Comparison of ENCODE assay signal across 8 cellular contexts in genomic region chr20:3472105-3472504, GRCh38. TPM values are rescaled to one million over a fixed set of nuclear protein-coding genes. Genes with fewer than 3 reads are reported as not detected.
DNase-seq lines count a peak whose midpoint lies in the region; ATAC-seq and TF ChIP-seq lines count a peak whose summit lies in the region.

No MANE protein-coding gene starts in this region.

- H3K36me3 Mint-ChIP-seq in CD14-positive monocyte (peaks cover 2 to 6% of the 10 kb centered on the region in 2 donors), neural progenitor cell (peaks cover 4% of the 10 kb centered on the region)

- H3K9me3 ChIP-seq in MM.1S (replicated peaks; ENCODE audit: insufficient read depth, low read length), result no peaks in the 10 kb centered on the region
- no peaks in the 10 kb centered on the region for H3K9me3 ChIP-seq in ectodermal cell (ENCODE audit: control insufficient read depth, low read length)
- H3K9me3 ChIP-seq in neural progenitor cell (ENCODE audit: low read depth), result no peaks in the 10 kb centered on the region

- ATAC-seq in GM21737 (IDR thresholded peaks at IDR 0.05; ENCODE audit: unreplicated experiment), result no peak
- ATAC-seq in GM21825 (IDR thresholded peaks at IDR 0.05; ENCODE audit: unreplicated experiment), result no peak

- no peaks in the 10 kb centered on the region for H3F3A ChIP-seq in MM.1S (ENCODE audit: insufficient read depth, low read length)
- peaks cover 18% of the 10 kb centered on the region for H3F3A ChIP-seq in neural progenitor cell (ENCODE audit: low read depth)

- H3K36me3 ChIP-seq in MM.1S (replicated peaks; ENCODE audit: insufficient read depth, low read length), result no peaks in the 10 kb centered on the region
- no peaks in the 10 kb centered on the region for H3K36me3 ChIP-seq in ectodermal cell (ENCODE audit: control insufficient read depth, insufficient read depth, low read length)
- H3K36me3 ChIP-seq in neural progenitor cell, result no peaks in the 10 kb centered on the region

- H3K9me2 ChIP-seq in MM.1S (replicated peaks; ENCODE audit: insufficient read depth, low read length), result no peaks in the 10 kb centered on the region

- H3K79me2 ChIP-seq in MM.1S (ENCODE audit: low read length), result peaks cover 34% of the 10 kb centered on the region
- H3K79me2 ChIP-seq in neural progenitor cell (ENCODE audit: low read depth), result peaks cover 44% of the 10 kb centered on the region

- peak overlapping the region; percentile 93 to 99 for H3K4me3 Mint-ChIP-seq in CD14-positive monocyte
- H3K4me3 Mint-ChIP-seq in neural progenitor cell, result peak overlapping the region; percentile 98

- peak overlapping the region; percentile 97; the same call in 1 of the 2 replicates for H2AFZ ChIP-seq in MM.1S (ENCODE audit: low read length)
- no peak overlapping the region for H2AFZ ChIP-seq in neural progenitor cell (replicated peaks)

- WGBS in ectodermal cell, 2 experiments, result 93 to 96% methylated on average over 3 of the region's 3 CpGs

- H3K4me1 ChIP-seq in MM.1S (ENCODE audit: low read length) (peaks cover 11% of the 10 kb centered on the region), ectodermal cell (ENCODE audit: control insufficient read depth, insufficient read depth, low read length) (peaks cover 8% of the 10 kb centered on the region), neural progenitor cell (peaks cover 9% of the 10 kb centered on the region)

- no peak overlapping the region for H3K27ac ChIP-seq in MM.1S (ENCODE audit: low read length)
- H3K27ac ChIP-seq in ectodermal cell (ENCODE audit: insufficient read depth, low read depth, low read length, poor library complexity, severe bottlenecking), result no peak overlapping the region
- no peak overlapping the region for H3K27ac ChIP-seq in neural progenitor cell

- DNase-seq in CD14-positive monocyte (ENCODE audit: low spot score) (no peak), MM.1S (no peak), neural progenitor cell (ENCODE audit: low spot score) (no peak), AML-193 (lab: John Stamatoyannopoulos, UW) (no peak), retina (no peak)

- H3K9me3 Mint-ChIP-seq in CD14-positive monocyte, result no peaks in the 10 kb centered on the region
- H3K9me3 Mint-ChIP-seq in neural progenitor cell, result no peaks in the 10 kb centered on the region

- TF ChIP-seq CTCF in CD14-positive monocyte (IDR thresholded peaks at IDR 0.05) (no peak), MM.1S (IDR thresholded peaks at IDR 0.05; ENCODE audit: low read length) (no peak), neural progenitor cell (IDR thresholded peaks at IDR 0.05) (no peak)

- H3K9ac ChIP-seq in MM.1S (ENCODE audit: low read length) (peak overlapping the region; percentile 65), neural progenitor cell (peak overlapping the region; percentile 21)

- peak overlapping the region; percentile 93 for H3K4me2 ChIP-seq in MM.1S (ENCODE audit: low read depth, low read length)
- H3K4me2 ChIP-seq in neural progenitor cell, result peak overlapping the region; percentile 97

- no peaks in the 10 kb centered on the region for H4K20me1 ChIP-seq in MM.1S (ENCODE audit: insufficient read depth, low read length)
- peaks cover 15% of the 10 kb centered on the region for H4K20me1 ChIP-seq in neural progenitor cell (ENCODE audit: low read depth)

- intact Hi-C loops in CD14-positive monocyte (cut with micrococcal nuclease), result loop anchor here in 1 of 2 donors (5.0 kb wide), 1 partner anchor 65 kb away; the partner anchor contains the start of gene DNAAF9

- H3K27me3 ChIP-seq in MM.1S (replicated peaks; ENCODE audit: insufficient read depth, low read length), result no peaks in the 10 kb centered on the region
- peaks cover 18% of the 10 kb centered on the region for H3K27me3 ChIP-seq in ectodermal cell (ENCODE audit: control insufficient read depth, insufficient read depth, low read length, poor library complexity, severe bottlenecking)
- peaks cover 23% of the 10 kb centered on the region for H3K27me3 ChIP-seq in neural progenitor cell

- peak overlapping the region in 1 of 7 donors; percentile 79 for H3K27ac Mint-ChIP-seq in CD14-positive monocyte
- H3K27ac Mint-ChIP-seq in neural progenitor cell, result peak overlapping the region; percentile 47

- H3K27me3 Mint-ChIP-seq in CD14-positive monocyte (ENCODE audit: low read depth in 3 of 3) (peaks cover 0 to 2% (median 2%) of the 10 kb centered on the region in 3 donors), neural progenitor cell (ENCODE audit: insufficient read depth, low read depth) (no peaks in the 10 kb centered on the region)

- peaks cover 33% of the 10 kb centered on the region for H3K4me1 Mint-ChIP-seq in CD14-positive monocyte
- H3K4me1 Mint-ChIP-seq in neural progenitor cell, result peaks cover 23% of the 10 kb centered on the region

- H3K4me3 ChIP-seq in MM.1S (ENCODE audit: low read length) (peak overlapping the region; percentile 96), ectodermal cell (ENCODE audit: insufficient read depth, low read depth, low read length) (peak overlapping the region; percentile 75), neural progenitor cell (peak overlapping the region; percentile 77)

RNA-seq across cellular contexts. Expression of gene ATRN, which starts 1.3 kb away (rescaled TPM):
- 10 to 100 TPM; 10.2 to 11.5 TPM for polyA plus RNA-seq in CD14-positive monocyte
- polyA plus RNA-seq in ectodermal cell (2013, experiment 1 of 4), result 21.9 TPM
- 25.1 TPM for polyA plus RNA-seq in ectodermal cell (2013, experiment 2 of 4)
- polyA plus RNA-seq in ectodermal cell (2013, experiment 3 of 4), result 18.0 TPM
- 20.7 TPM for polyA plus RNA-seq in ectodermal cell (2013, experiment 4 of 4)
- total RNA-seq in neural progenitor cell (ENCODE audit: low replicate concordance), result 31.2 and 36.8 TPM in 2 replicates
